ENCODE assay signal across 17 cellular contexts in the genomic region with DNA sequence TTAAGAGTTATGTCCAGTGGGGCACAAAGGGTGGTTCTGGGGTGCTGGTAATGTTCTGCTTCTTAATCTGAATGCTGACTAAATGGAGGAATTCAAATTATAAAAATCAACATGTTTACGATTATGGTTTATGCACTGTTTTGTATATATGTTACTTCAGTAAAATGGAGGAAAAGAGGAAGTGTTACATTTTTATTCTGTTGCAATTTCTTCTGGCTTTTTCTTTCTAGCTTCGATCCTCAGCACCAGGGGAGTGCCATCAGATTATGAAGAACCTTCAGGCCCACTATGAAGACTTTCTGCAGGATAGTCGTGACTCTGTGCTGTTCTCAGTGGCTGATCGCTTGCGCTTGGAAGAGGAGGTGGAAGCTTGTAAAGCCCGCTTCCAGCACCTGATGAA.
"Had no signal": no experiment of that assay in that cellular context is flagged by ENCODE, and none has a peak within 500 bp of the region (broad histone marks: within the 10 kb centered on the region; RNA-seq: fewer than 3 reads in every experiment).

No MANE protein-coding gene starts in this region.

- H3K27me3 Mint-ChIP-seq: stimulated activated naive CD8-positive, alpha-beta T cell treated with anti-CD3 and anti-CD28 coated beads, Interleukin-15, Interleukin-2, amounts not matched to agents 100 ng/mL and 50 ng/mL, for 24 hours had no signal

- H3K9me3 Mint-ChIP-seq: nephron; stimulated activated naive CD8-positive, alpha-beta T cell treated with anti-CD3 and anti-CD28 coated beads, Interleukin-15, Interleukin-2, amounts not matched to agents 100 ng/mL and 50 ng/mL, for 24 hours had no signal

- H3K4me3 Mint-ChIP-seq: nephron; stimulated activated naive CD8-positive, alpha-beta T cell treated with anti-CD3 and anti-CD28 coated beads, Interleukin-15, Interleukin-2, amounts not matched to agents 100 ng/mL and 50 ng/mL, for 24 hours had no signal

- DNase-seq: activated CD4-positive, alpha-beta T cell treated with anti-CD3 and anti-CD28 coated beads for 48 hours; activated CD8-positive, alpha-beta memory T cell treated with anti-CD3 and anti-CD28 coated beads for 24 hours; activated naive CD4-positive, alpha-beta T cell; colonic mucosa; effector CD4-positive, alpha-beta T cell; foreskin melanocyte; heart left ventricle; islet precursor cell; mammary epithelial cell; stimulated activated CD4-positive, alpha-beta T cell treated with anti-CD3 and anti-CD28 coated beads, Interleukin-12 subunit alpha, Interleukin-12 subunit beta, amount 100 ng/mL, for 4 hours; stimulated activated CD4-positive, alpha-beta T cell treated with anti-CD3 and anti-CD28 coated beads, Interleukin-2, amount 100 ng/mL, for 48 hours; upper lobe of left lung; WERI-Rb-1 had no signal

- ATAC-seq: heart left ventricle, left lobe of liver had no signal

- H3K4me1 Mint-ChIP-seq: nephron had no signal

- FAIRE-seq: endothelial cell of umbilical vein had no signal

- H3K27ac Mint-ChIP-seq: nephron; stimulated activated naive CD8-positive, alpha-beta T cell treated with anti-CD3 and anti-CD28 coated beads, Interleukin-15, Interleukin-2, amounts not matched to agents 100 ng/mL and 50 ng/mL, for 24 hours had no signal
